ENCODE assay signal across 8 cellular contexts in genomic region chr17:29154516-29155234, GRCh38. TPM values are rescaled to one million over a fixed set of nuclear protein-coding genes. Genes with fewer than 3 reads are reported as not detected.
A peak's percentile ranks its signal among the peaks of the same experiment; 100 is the strongest.
DNase-seq lines count a peak whose midpoint lies in the region; ATAC-seq and TF ChIP-seq lines count a peak whose summit lies in the region.

No MANE protein-coding gene starts in this region.

- CTCF ChIA-PET in MCF 10A (lab: Yijun Ruan, JAX), result interaction anchor here (1.0 to 2.3 kb wide), 7 partner anchors 9 to 65 kb away, joined by 3 to 12 read pairs (median 4); partner anchors contain the start of gene MYO18A

- H3K4me3 ChIP-seq in upper lobe of left lung, result no peak overlapping the region

- TF ChIP-seq POLR2A in upper lobe of left lung (IDR thresholded peaks at IDR 0.05), result no peak

- intact Hi-C loops in MCF 10A (cut with micrococcal nuclease), result no loop called here

- H3K9me3 Mint-ChIP-seq in activated T-cell treated with anti-CD3 and anti-CD28 coated beads, Interleukin-2, amount 50 U/mL, for 4 hours, result no peaks in the 10 kb centered on the region
- H3K9me3 Mint-ChIP-seq in MCF 10A (ENCODE audit: unreplicated experiment) (no peaks in the 10 kb centered on the region), mesothelial cell of epicardium (no peaks in the 10 kb centered on the region)

- H3K27ac Mint-ChIP-seq in MCF 10A (ENCODE audit: low read depth, unreplicated experiment) (peak overlapping the region; percentile 88), mesothelial cell of epicardium (peak overlapping the region; percentile 78)

- WGBS in upper lobe of left lung, 2 donors, result 36 to 51% methylated on average over 10 to 11 of the region's 11 CpGs

- H3K4me3 Mint-ChIP-seq in activated T-cell treated with anti-CD3 and anti-CD28 coated beads, Interleukin-2, amount 50 U/mL, for 4 hours, result peak overlapping the region; percentile 26
- H3K4me3 Mint-ChIP-seq in MCF 10A (ENCODE audit: unreplicated experiment) (peak overlapping the region; percentile 30), mesothelial cell of epicardium (no peak overlapping the region)

- peaks cover 40% of the 10 kb centered on the region for H3K4me1 Mint-ChIP-seq in activated T-cell treated with anti-CD3 and anti-CD28 coated beads, Interleukin-2, amount 50 U/mL, for 4 hours (ENCODE audit: low read depth)
- H3K4me1 Mint-ChIP-seq in MCF 10A (ENCODE audit: insufficient read depth, unreplicated experiment) (peaks cover 80% of the 10 kb centered on the region), mesothelial cell of epicardium (peaks cover 78% of the 10 kb centered on the region)

- ATAC-seq in activated T-cell treated with anti-CD3 and anti-CD28 coated beads, Interleukin-2, amount 50 U/mL, for 4 hours, result peak; percentile 60 to 71
- ATAC-seq in upper lobe of left lung (ENCODE audit: low FRiP score in 2 of 2) (peak in 1 of 2 donors; percentile 39), GM18861 (IDR thresholded peaks at IDR 0.05; ENCODE audit: unreplicated experiment) (no peak)

- no peaks in the 10 kb centered on the region for H3K36me3 ChIP-seq in upper lobe of left lung

- H3K9me3 ChIP-seq in upper lobe of left lung, result no peaks in the 10 kb centered on the region

- H3K27me3 ChIP-seq in upper lobe of left lung, result no peaks in the 10 kb centered on the region

- TF ChIP-seq EP300 in upper lobe of left lung (IDR thresholded peaks at IDR 0.05), result no peak

- peaks cover 65 to 70% (median 67%) of the 10 kb centered on the region in 4 donors for H3K4me1 ChIP-seq in upper lobe of left lung

- POLR2A ChIA-PET in MCF 10A (lab: Yijun Ruan, JAX), result interaction anchor here (0.5 to 7.5 kb wide), 15 partner anchors 9 to 466 kb away, joined by 3 to 168 read pairs (median 4); partner anchors contain the start of genes MYO18A, NUFIP2 and PHF12

- H3K27me3 Mint-ChIP-seq in activated T-cell treated with anti-CD3 and anti-CD28 coated beads, Interleukin-2, amount 50 U/mL, for 4 hours (ENCODE audit: low read depth), result no peaks in the 10 kb centered on the region
- H3K27me3 Mint-ChIP-seq in MCF 10A (ENCODE audit: insufficient read depth, unreplicated experiment) (no peaks in the 10 kb centered on the region), mesothelial cell of epicardium (ENCODE audit: low read depth) (no peaks in the 10 kb centered on the region)

- TF ChIP-seq CTCF in MCF 10A (IDR thresholded peaks at IDR 0.05; ENCODE audit: unreplicated experiment), result no peak
- no peak for TF ChIP-seq CTCF in mesothelial cell of epicardium (IDR thresholded peaks at IDR 0.05; ENCODE audit: unreplicated experiment)
- TF ChIP-seq CTCF in upper lobe of left lung (IDR thresholded peaks at IDR 0.05), result no peak

- peak overlapping the region; percentile 73 to 89 (median 85) for H3K27ac ChIP-seq in upper lobe of left lung

- DNase-seq in activated T-cell treated with anti-CD3 and anti-CD28 coated beads, Interleukin-2, amount 50 U/mL, for 4 hours, result no peak
- DNase-seq in activated T-cell treated with anti-CD3 and anti-CD28 coated beads for 4 hours, result no peak
- peak; percentile 50 for DNase-seq in MCF 10A (ENCODE audit: unreplicated experiment)
- DNase-seq in mesothelial cell of epicardium (ENCODE audit: low spot score in 2 of 2, unreplicated experiment in 2 of 2), result no peak
- DNase-seq in upper lobe of left lung, result peak in 1 of 2 donors; percentile 37
- DNase-seq in NOMO-1 treated with DMSO at 0.1 percent for 48 hours (lab: John Stamatoyannopoulos, UW; ENCODE audit: unreplicated experiment), result no peak
- DNase-seq in DMS 273 (lab: John Stamatoyannopoulos, UW; ENCODE audit: unreplicated experiment), result no peak

- no peaks in the 10 kb centered on the region for H3K36me3 Mint-ChIP-seq in activated T-cell treated with anti-CD3 and anti-CD28 coated beads, Interleukin-2, amount 50 U/mL, for 4 hours (ENCODE audit: insufficient read depth)
- H3K36me3 Mint-ChIP-seq in MCF 10A (ENCODE audit: insufficient read depth, unreplicated experiment) (no peaks in the 10 kb centered on the region), mesothelial cell of epicardium (no peaks in the 10 kb centered on the region)

- no TSS peak for BruUV-seq in MCF 10A (replicated peaks; lab: Mats Ljungman, UMichigan)

RNA-seq across cellular contexts. Expression of gene MYO18A, which starts 25.5 kb away (rescaled TPM):
- total RNA-seq in activated T-cell treated with anti-CD3 and anti-CD28 coated beads, Interleukin-2, amount 50 U/mL, for 4 hours, result 10 to 100 TPM; 24.2 to 24.3 (median 24.2) TPM
- 24.0 and 24.8 TPM in 2 replicates for total RNA-seq in MCF 10A (2022)
- 55.0 to 58.4 TPM (median 56.8 TPM) in 3 replicates for total RNA-seq in mesothelial cell of epicardium
- 100 to 1,000 TPM in 1 of 6 donors, 10 to 100 TPM in 5; 37.4 to 214 (median 67.4) TPM for total RNA-seq in upper lobe of left lung
